ENCODE assay signal across 3 cellular contexts in the genomic region with DNA sequence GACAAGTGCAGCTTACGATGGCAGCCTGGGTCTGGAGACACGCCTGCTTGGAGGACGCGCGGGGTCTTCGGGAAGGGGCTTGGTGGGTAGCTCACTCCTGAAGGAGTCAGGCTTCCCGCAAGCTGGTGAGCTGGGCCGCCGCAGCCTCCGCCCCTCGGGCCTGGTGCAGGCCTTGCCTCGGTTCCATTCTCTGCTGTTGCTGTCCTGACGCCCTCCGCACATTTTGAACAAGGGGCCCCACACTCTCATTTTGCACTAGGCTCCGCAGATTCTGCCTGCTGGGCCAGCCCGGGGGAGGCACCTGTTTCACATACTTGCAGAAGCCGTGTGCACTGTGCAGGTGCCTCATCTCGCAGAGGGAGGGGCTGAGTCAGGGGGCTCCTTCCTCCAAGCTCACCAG.
TF ChIP-seq lines count a peak whose summit lies in the region.

No MANE protein-coding gene starts in this region.

TF ChIP-seq in SK-N-SH, 30 proteins besides CTCF, POLR2A, EP300 and RAD21:
- TF ChIP-seq FOXM1 (IDR thresholded peaks at IDR 0.05; ENCODE audit: low read depth), result no peak
- TF ChIP-seq FOXJ3 (CRISPR knock-in tag; IDR thresholded peaks at IDR 0.05), result no peak
- no peak for TF ChIP-seq RFX5 (IDR thresholded peaks at IDR 0.05; ENCODE audit: low read length)
- TF ChIP-seq, protein P1, sequence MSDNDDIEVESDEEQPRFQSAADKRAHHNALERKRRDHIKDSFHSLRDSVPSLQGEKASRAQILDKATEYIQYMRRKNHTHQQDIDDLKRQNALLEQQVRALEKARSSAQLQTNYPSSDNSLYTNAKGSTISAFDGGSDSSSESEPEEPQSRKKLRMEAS (IDR thresholded peaks at IDR 0.05; ENCODE audit: low read depth), result no peak
- no peak for TF ChIP-seq MXI1 (IDR thresholded peaks at IDR 0.05; ENCODE audit: low read depth, low read length)

TF ChIP-seq in SK-N-SH treated with all-trans-retinoic acid at 6 μM for 48 hours, 23 proteins besides CTCF, POLR2A, EP300 and RAD21:
- TF ChIP-seq, protein P2, sequence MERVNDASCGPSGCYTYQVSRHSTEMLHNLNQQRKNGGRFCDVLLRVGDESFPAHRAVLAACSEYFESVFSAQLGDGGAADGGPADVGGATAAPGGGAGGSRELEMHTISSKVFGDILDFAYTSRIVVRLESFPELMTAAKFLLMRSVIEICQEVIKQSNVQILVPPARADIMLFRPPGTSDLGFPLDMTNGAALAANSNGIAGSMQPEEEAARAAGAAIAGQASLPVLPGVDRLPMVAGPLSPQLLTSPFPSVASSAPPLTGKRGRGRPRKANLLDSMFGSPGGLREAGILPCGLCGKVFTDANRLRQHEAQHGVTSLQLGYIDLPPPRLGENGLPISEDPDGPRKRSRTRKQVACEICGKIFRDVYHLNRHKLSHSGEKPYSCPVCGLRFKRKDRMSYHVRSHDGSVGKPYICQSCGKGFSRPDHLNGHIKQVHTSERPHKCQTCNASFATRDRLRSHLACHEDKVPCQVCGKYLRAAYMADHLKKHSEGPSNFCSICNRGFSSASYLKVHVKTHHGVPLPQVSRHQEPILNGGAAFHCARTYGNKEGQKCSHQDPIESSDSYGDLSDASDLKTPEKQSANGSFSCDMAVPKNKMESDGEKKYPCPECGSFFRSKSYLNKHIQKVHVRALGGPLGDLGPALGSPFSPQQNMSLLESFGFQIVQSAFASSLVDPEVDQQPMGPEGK (CRISPR knock-in tag; IDR thresholded peaks at IDR 0.05; ENCODE audit: borderline replicate concordance), result no peak
- TF ChIP-seq TOX (CRISPR knock-in tag; IDR thresholded peaks at IDR 0.05; ENCODE audit: borderline replicate concordance) (no peak), PPARA (CRISPR knock-in tag; IDR thresholded peaks at IDR 0.05; ENCODE audit: borderline replicate concordance) (no peak), BACH2 (CRISPR knock-in tag; IDR thresholded peaks at IDR 0.05; ENCODE audit: borderline replicate concordance) (no peak), ZC3H10 (CRISPR knock-in tag; IDR thresholded peaks at IDR 0.05) (no peak), CSDC2 (CRISPR knock-in tag; IDR thresholded peaks at IDR 0.05) (no peak), ZFP30 (CRISPR knock-in tag; IDR thresholded peaks at IDR 0.05) (no peak), ZNF8 (CRISPR knock-in tag; IDR thresholded peaks at IDR 0.05) (no peak), ESRRG (CRISPR knock-in tag; IDR thresholded peaks at IDR 0.05) (no peak), TCF4 (CRISPR knock-in tag; IDR thresholded peaks at IDR 0.05; ENCODE audit: borderline replicate concordance) (no peak), RARB (CRISPR knock-in tag; IDR thresholded peaks at IDR 0.05) (no peak)
- TF ChIP-seq, protein P3, sequence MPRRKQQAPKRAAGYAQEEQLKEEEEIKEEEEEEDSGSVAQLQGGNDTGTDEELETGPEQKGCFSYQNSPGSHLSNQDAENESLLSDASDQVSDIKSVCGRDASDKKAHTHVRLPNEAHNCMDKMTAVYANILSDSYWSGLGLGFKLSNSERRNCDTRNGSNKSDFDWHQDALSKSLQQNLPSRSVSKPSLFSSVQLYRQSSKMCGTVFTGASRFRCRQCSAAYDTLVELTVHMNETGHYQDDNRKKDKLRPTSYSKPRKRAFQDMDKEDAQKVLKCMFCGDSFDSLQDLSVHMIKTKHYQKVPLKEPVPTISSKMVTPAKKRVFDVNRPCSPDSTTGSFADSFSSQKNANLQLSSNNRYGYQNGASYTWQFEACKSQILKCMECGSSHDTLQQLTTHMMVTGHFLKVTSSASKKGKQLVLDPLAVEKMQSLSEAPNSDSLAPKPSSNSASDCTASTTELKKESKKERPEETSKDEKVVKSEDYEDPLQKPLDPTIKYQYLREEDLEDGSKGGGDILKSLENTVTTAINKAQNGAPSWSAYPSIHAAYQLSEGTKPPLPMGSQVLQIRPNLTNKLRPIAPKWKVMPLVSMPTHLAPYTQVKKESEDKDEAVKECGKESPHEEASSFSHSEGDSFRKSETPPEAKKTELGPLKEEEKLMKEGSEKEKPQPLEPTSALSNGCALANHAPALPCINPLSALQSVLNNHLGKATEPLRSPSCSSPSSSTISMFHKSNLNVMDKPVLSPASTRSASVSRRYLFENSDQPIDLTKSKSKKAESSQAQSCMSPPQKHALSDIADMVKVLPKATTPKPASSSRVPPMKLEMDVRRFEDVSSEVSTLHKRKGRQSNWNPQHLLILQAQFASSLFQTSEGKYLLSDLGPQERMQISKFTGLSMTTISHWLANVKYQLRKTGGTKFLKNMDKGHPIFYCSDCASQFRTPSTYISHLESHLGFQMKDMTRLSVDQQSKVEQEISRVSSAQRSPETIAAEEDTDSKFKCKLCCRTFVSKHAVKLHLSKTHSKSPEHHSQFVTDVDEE (CRISPR knock-in tag; IDR thresholded peaks at IDR 0.05), result no peak
- TF ChIP-seq, protein P4, sequence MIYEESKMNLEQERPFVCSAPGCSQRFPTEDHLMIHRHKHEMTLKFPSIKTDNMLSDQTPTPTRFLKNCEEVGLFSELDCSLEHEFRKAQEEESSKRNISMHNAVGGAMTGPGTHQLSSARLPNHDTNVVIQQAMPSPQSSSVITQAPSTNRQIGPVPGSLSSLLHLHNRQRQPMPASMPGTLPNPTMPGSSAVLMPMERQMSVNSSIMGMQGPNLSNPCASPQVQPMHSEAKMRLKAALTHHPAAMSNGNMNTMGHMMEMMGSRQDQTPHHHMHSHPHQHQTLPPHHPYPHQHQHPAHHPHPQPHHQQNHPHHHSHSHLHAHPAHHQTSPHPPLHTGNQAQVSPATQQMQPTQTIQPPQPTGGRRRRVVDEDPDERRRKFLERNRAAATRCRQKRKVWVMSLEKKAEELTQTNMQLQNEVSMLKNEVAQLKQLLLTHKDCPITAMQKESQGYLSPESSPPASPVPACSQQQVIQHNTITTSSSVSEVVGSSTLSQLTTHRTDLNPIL (CRISPR knock-in tag; IDR thresholded peaks at IDR 0.05; ENCODE audit: low read depth), result no peak
- TF ChIP-seq, protein P5, sequence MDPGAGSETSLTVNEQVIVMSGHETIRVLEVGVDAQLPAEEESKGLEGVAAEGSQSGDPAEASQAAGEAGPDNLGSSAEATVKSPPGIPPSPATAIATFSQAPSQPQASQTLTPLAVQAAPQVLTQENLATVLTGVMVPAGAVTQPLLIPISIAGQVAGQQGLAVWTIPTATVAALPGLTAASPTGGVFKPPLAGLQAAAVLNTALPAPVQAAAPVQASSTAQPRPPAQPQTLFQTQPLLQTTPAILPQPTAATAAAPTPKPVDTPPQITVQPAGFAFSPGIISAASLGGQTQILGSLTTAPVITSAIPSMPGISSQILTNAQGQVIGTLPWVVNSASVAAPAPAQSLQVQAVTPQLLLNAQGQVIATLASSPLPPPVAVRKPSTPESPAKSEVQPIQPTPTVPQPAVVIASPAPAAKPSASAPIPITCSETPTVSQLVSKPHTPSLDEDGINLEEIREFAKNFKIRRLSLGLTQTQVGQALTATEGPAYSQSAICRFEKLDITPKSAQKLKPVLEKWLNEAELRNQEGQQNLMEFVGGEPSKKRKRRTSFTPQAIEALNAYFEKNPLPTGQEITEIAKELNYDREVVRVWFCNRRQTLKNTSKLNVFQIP (CRISPR knock-in tag; IDR thresholded peaks at IDR 0.05; ENCODE audit: borderline replicate concordance, low read depth), result no peak

TF ChIP-seq in H1, 55 proteins besides CTCF, POLR2A, EP300 and RAD21:
- TF ChIP-seq GABPA (IDR thresholded peaks at IDR 0.05; ENCODE audit: borderline replicate concordance, insufficient read depth, low read length) (no peak), BRCA1 (IDR thresholded peaks at IDR 0.05; ENCODE audit: low read depth, low read length) (no peak), EZH2 (IDR thresholded peaks at IDR 0.05; ENCODE audit: low read depth, low read length, severe bottlenecking) (no peak), KDM1A (IDR thresholded peaks at IDR 0.05; ENCODE audit: borderline replicate concordance, low read length) (no peak), RFX5 (IDR thresholded peaks at IDR 0.05; ENCODE audit: borderline replicate concordance, low read depth, low read length) (no peak), NRF1 (IDR thresholded peaks at IDR 0.05; ENCODE audit: low read depth, low read length) (no peak), JUND (IDR thresholded peaks at IDR 0.05; ENCODE audit: low read length) (no peak), RXRA (IDR thresholded peaks at IDR 0.05; ENCODE audit: insufficient read depth, low read depth, low read length) (no peak), RBBP5 (IDR thresholded peaks at IDR 0.05; ENCODE audit: borderline replicate concordance, low read depth, low read length) (no peak), TAF1 (IDR thresholded peaks at IDR 0.05; ENCODE audit: low read depth, low read length) (no peak), SP2 (IDR thresholded peaks at IDR 0.05; ENCODE audit: low read length) (no peak), KDM5A (IDR thresholded peaks at IDR 0.05; ENCODE audit: low read length) (no peak), CTBP2 (IDR thresholded peaks at IDR 0.05; ENCODE audit: borderline replicate concordance, insufficient read depth, insufficient read length, low read length) (no peak), ASH2L (IDR thresholded peaks at IDR 0.05; ENCODE audit: low read length) (no peak), CBX8 (IDR thresholded peaks at IDR 0.05; ENCODE audit: borderline replicate concordance, low read depth, low read length) (no peak), SAP30 (IDR thresholded peaks at IDR 0.05; ENCODE audit: insufficient read depth, insufficient replicate concordance, low read length) (no peak)
- TF ChIP-seq, protein P6, sequence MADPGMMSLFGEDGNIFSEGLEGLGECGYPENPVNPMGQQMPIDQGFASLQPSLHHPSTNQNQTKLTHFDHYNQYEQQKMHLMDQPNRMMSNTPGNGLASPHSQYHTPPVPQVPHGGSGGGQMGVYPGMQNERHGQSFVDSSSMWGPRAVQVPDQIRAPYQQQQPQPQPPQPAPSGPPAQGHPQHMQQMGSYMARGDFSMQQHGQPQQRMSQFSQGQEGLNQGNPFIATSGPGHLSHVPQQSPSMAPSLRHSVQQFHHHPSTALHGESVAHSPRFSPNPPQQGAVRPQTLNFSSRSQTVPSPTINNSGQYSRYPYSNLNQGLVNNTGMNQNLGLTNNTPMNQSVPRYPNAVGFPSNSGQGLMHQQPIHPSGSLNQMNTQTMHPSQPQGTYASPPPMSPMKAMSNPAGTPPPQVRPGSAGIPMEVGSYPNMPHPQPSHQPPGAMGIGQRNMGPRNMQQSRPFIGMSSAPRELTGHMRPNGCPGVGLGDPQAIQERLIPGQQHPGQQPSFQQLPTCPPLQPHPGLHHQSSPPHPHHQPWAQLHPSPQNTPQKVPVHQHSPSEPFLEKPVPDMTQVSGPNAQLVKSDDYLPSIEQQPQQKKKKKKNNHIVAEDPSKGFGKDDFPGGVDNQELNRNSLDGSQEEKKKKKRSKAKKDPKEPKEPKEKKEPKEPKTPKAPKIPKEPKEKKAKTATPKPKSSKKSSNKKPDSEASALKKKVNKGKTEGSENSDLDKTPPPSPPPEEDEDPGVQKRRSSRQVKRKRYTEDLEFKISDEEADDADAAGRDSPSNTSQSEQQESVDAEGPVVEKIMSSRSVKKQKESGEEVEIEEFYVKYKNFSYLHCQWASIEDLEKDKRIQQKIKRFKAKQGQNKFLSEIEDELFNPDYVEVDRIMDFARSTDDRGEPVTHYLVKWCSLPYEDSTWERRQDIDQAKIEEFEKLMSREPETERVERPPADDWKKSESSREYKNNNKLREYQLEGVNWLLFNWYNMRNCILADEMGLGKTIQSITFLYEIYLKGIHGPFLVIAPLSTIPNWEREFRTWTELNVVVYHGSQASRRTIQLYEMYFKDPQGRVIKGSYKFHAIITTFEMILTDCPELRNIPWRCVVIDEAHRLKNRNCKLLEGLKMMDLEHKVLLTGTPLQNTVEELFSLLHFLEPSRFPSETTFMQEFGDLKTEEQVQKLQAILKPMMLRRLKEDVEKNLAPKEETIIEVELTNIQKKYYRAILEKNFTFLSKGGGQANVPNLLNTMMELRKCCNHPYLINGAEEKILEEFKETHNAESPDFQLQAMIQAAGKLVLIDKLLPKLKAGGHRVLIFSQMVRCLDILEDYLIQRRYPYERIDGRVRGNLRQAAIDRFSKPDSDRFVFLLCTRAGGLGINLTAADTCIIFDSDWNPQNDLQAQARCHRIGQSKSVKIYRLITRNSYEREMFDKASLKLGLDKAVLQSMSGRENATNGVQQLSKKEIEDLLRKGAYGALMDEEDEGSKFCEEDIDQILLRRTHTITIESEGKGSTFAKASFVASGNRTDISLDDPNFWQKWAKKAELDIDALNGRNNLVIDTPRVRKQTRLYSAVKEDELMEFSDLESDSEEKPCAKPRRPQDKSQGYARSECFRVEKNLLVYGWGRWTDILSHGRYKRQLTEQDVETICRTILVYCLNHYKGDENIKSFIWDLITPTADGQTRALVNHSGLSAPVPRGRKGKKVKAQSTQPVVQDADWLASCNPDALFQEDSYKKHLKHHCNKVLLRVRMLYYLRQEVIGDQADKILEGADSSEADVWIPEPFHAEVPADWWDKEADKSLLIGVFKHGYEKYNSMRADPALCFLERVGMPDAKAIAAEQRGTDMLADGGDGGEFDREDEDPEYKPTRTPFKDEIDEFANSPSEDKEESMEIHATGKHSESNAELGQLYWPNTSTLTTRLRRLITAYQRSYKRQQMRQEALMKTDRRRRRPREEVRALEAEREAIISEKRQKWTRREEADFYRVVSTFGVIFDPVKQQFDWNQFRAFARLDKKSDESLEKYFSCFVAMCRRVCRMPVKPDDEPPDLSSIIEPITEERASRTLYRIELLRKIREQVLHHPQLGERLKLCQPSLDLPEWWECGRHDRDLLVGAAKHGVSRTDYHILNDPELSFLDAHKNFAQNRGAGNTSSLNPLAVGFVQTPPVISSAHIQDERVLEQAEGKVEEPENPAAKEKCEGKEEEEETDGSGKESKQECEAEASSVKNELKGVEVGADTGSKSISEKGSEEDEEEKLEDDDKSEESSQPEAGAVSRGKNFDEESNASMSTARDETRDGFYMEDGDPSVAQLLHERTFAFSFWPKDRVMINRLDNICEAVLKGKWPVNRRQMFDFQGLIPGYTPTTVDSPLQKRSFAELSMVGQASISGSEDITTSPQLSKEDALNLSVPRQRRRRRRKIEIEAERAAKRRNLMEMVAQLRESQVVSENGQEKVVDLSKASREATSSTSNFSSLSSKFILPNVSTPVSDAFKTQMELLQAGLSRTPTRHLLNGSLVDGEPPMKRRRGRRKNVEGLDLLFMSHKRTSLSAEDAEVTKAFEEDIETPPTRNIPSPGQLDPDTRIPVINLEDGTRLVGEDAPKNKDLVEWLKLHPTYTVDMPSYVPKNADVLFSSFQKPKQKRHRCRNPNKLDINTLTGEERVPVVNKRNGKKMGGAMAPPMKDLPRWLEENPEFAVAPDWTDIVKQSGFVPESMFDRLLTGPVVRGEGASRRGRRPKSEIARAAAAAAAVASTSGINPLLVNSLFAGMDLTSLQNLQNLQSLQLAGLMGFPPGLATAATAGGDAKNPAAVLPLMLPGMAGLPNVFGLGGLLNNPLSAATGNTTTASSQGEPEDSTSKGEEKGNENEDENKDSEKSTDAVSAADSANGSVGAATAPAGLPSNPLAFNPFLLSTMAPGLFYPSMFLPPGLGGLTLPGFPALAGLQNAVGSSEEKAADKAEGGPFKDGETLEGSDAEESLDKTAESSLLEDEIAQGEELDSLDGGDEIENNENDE (IDR thresholded peaks at IDR 0.05; ENCODE audit: insufficient replicate concordance, low read length), result no peak
